ENCODE assay signal across 9 cellular contexts in genomic region chr2:203689424-203690109, GRCh38. TPM values are rescaled to one million over a fixed set of nuclear protein-coding genes. Genes with fewer than 3 reads are reported as not detected.
DNase-seq lines count a peak whose midpoint lies in the region; ATAC-seq and TF ChIP-seq lines count a peak whose summit lies in the region.
"Had no signal": no experiment of that assay in that cellular context is flagged by ENCODE, and none has a peak within 500 bp of the region (broad histone marks: within the 10 kb centered on the region; RNA-seq: fewer than 3 reads in every experiment).

No MANE protein-coding gene starts in this region.

- no peaks in the 10 kb centered on the region for H3K9me3 ChIP-seq in heart right ventricle
- H3K9me3 ChIP-seq in ascending aorta, result no peaks in the 10 kb centered on the region
- H3K9me3 ChIP-seq in upper lobe of left lung, result no peaks in the 10 kb centered on the region
- H3K9me3 ChIP-seq in thyroid gland, result no peaks in the 10 kb centered on the region

- WGBS in heart right ventricle, 2 donors, result 79 to 82% methylated on average over 8 of the region's 8 CpGs
- WGBS in upper lobe of left lung, 2 donors, result 68 to 72% methylated on average over 8 of the region's 8 CpGs
- 86 to 89% methylated on average over 8 of the region's 8 CpGs for WGBS in thyroid gland, 2 donors

- no peak for TF ChIP-seq CTCF in heart right ventricle (IDR thresholded peaks at IDR 0.05)
- no peak for TF ChIP-seq CTCF in ascending aorta (IDR thresholded peaks at IDR 0.05)
- no peak for TF ChIP-seq CTCF in upper lobe of left lung (IDR thresholded peaks at IDR 0.05)
- TF ChIP-seq CTCF in thyroid gland (IDR thresholded peaks at IDR 0.05), result no peak

- H3K27ac ChIP-seq in heart right ventricle (peak overlapping the region in 9 of 10 donors; percentile 11 to 91 (median 56)), ascending aorta (peak overlapping the region; percentile 36 to 48), upper lobe of left lung (peak overlapping the region in 3 of 4 donors; percentile 9 to 81 (median 28)), thyroid gland (no peak overlapping the region)

- H3K4me1 ChIP-seq in heart right ventricle (peaks cover 27 to 98% (median 88%) of the 10 kb centered on the region in 9 donors), ascending aorta (peaks cover 3 to 45% of the 10 kb centered on the region in 2 donors), upper lobe of left lung (peaks cover 32 to 61% (median 52%) of the 10 kb centered on the region in 4 donors), thyroid gland (peaks cover 0 to 36% of the 10 kb centered on the region in 2 donors)

- TF ChIP-seq POLR2A in upper lobe of left lung (IDR thresholded peaks at IDR 0.05) (no peak), thyroid gland (IDR thresholded peaks at IDR 0.05) (no peak)

- H3K4me3 ChIP-seq in heart right ventricle (no peak overlapping the region), ascending aorta (no peak overlapping the region), upper lobe of left lung (no peak overlapping the region), thyroid gland (replicated peaks in 1 of 3) (no peak overlapping the region)

- intact Hi-C loops in heart right ventricle (cut with DNase I), result loop anchor here in 5 of 10 donors (5.0 to 10.0 kb wide), 6 partner anchors 37 to 213 kb away; partner anchors contain the start of gene RAPH1 (in 1 of the 5)
- intact Hi-C loops in Right ventricle myocardium superior (cut with DNase I), result loop anchor here (10.0 kb wide), 1 partner anchor 155 kb away; the partner anchor contains the start of gene RAPH1
- intact Hi-C loops in ascending aorta (cut with DNase I), result loop anchor here (5.0 kb wide), 1 partner anchor 53 kb away; no protein-coding TSS in a partner anchor
- intact Hi-C loops in thyroid gland (cut with DNase I), result no loop called here

- H3K27me3 ChIP-seq in heart right ventricle, result no peaks in the 10 kb centered on the region
- H3K27me3 ChIP-seq in ascending aorta, result no peaks in the 10 kb centered on the region
- no peaks in the 10 kb centered on the region for H3K27me3 ChIP-seq in upper lobe of left lung
- no peaks in the 10 kb centered on the region for H3K27me3 ChIP-seq in thyroid gland

- no peak for DNase-seq in heart right ventricle
- no peak for DNase-seq in Right ventricle myocardium superior
- DNase-seq in ascending aorta (ENCODE audit: low spot score in 2 of 2), result no peak
- no peak for DNase-seq in upper lobe of left lung
- no peak for DNase-seq in stimulated activated CD4-positive, alpha-beta T cell treated with anti-CD3 and anti-CD28 coated beads, Interleukin-4, amount 100 ng/mL, for 1 hour
- DNase-seq in NCI-H510A treated with DMSO at 0.1 percent for 48 hours (lab: John Stamatoyannopoulos, UW), result no peak
- DNase-seq in thyroid gland, result no peak

- TF ChIP-seq EP300 in upper lobe of left lung (IDR thresholded peaks at IDR 0.05), result no peak

- H3K36me3 ChIP-seq in heart right ventricle (no peaks in the 10 kb centered on the region), ascending aorta (no peaks in the 10 kb centered on the region), upper lobe of left lung (no peaks in the 10 kb centered on the region), thyroid gland (no peaks in the 10 kb centered on the region)

- no peak for ATAC-seq in heart right ventricle
- no peak for ATAC-seq in Right ventricle myocardium superior (ENCODE audit: poor library complexity)
- ATAC-seq in HG02938 (IDR thresholded peaks at IDR 0.05; ENCODE audit: unreplicated experiment), result peak; percentile 56
- no peak for ATAC-seq in upper lobe of left lung (ENCODE audit: low FRiP score in 2 of 2)

RNA-seq across cellular contexts. Expression of gene CD28, which starts 16.9 kb away (rescaled TPM):
- total RNA-seq in heart right ventricle (1 to 10 TPM in 3 of 10 donors, under 1 TPM in 7; 0.36 to 5.3 (median 0.75) TPM), Right ventricle myocardium superior (0.75 TPM), ascending aorta (4.0 TPM), upper lobe of left lung (1 to 10 TPM in 4 of 6 donors, under 1 TPM in 2; under 0.01 to 3.3 (median 1.4) TPM), thyroid gland (1 to 10 TPM in 1 of 4 donors, under 1 TPM in 3; 0.20 to 1.3 (median 0.51) TPM)
- polyA plus RNA-seq in heart right ventricle, result under 1 TPM; 0.10 to 0.15 TPM
- polyA plus RNA-seq: AG04450 had no signal

Comparison
In these comparisons a context has a peak if more than half of its experiments do, and no peak if none do; other contexts are left out.
1. H3K27ac ChIP-seq: peak in heart right ventricle (9 of 10), ascending aorta (2 of 2) and upper lobe of left lung (3 of 4); none in thyroid gland (0 of 3).